ENCODE assay signal across 22 cellular contexts in genomic region chr5:81409845-81410369, GRCh38. TPM values are rescaled to one million over a fixed set of nuclear protein-coding genes. Genes with fewer than 3 reads are reported as not detected.
"Had no signal": no experiment of that assay in that cellular context is flagged by ENCODE, and none has a peak within 500 bp of the region (broad histone marks: within the 10 kb centered on the region; RNA-seq: fewer than 3 reads in every experiment).

No MANE protein-coding gene starts in this region.

- H3K36me3 ChIP-seq: brain microvascular endothelial cell, colonic mucosa, right atrium auricular region, suprapubic skin, transverse colon, vagina had no signal

- H3K36me3 Mint-ChIP-seq: activated naive CD8-positive, alpha-beta T cell treated with anti-CD3 and anti-CD28 coated beads for 36 hours had no signal

- H3K4me1 ChIP-seq: colonic mucosa, right atrium auricular region, suprapubic skin, transverse colon, vagina had no signal

- H3K9me3 Mint-ChIP-seq: activated B cell treated with CpG ODN at 0.5 μM for 24 hours; activated naive CD8-positive, alpha-beta T cell treated with anti-CD3 and anti-CD28 coated beads for 36 hours; neural crest cell; stimulated activated naive CD8-positive, alpha-beta T cell treated with anti-CD3 and anti-CD28 coated beads, Interleukin-15, amount 100 ng/mL, for 72 hours had no signal

- H3K9me3 ChIP-seq: colonic mucosa, heart right ventricle, right atrium auricular region, suprapubic skin, transverse colon, vagina had no signal

- H3K27ac Mint-ChIP-seq: activated B cell treated with CpG ODN at 0.5 μM for 24 hours; activated naive CD8-positive, alpha-beta T cell treated with anti-CD3 and anti-CD28 coated beads for 36 hours; memory B cell; progenitor cell of endocrine pancreas; stimulated activated naive CD8-positive, alpha-beta T cell treated with anti-CD3 and anti-CD28 coated beads, Interleukin-15, amount 100 ng/mL, for 72 hours had no signal

- H3K4me3 Mint-ChIP-seq: activated B cell treated with CpG ODN at 0.5 μM for 24 hours; activated naive CD8-positive, alpha-beta T cell treated with anti-CD3 and anti-CD28 coated beads for 36 hours; memory B cell; neural crest cell; stimulated activated naive CD8-positive, alpha-beta T cell treated with anti-CD3 and anti-CD28 coated beads, Interleukin-15, amount 100 ng/mL, for 72 hours had no signal

- DNase-seq: activated B cell treated with CpG ODN at 0.5 μM for 24 hours; activated CD4-positive, alpha-beta T cell treated with anti-CD3 and anti-CD28 coated beads for 48 hours; activated naive CD8-positive, alpha-beta T cell treated with anti-CD3 and anti-CD28 coated beads for 36 hours; anterior cingulate cortex; brain microvascular endothelial cell; central memory CD4-positive, alpha-beta T cell; colonic mucosa; effector CD4-positive, alpha-beta T cell; heart right ventricle; kidney glomerular epithelial cell; left ventricle myocardium superior; stimulated activated naive CD8-positive, alpha-beta T cell treated with anti-CD3 and anti-CD28 coated beads, Interleukin-15, amount 100 ng/mL, for 72 hours; transverse colon had no signal

- H3K27me3 Mint-ChIP-seq: activated B cell treated with CpG ODN at 0.5 μM for 24 hours; activated naive CD8-positive, alpha-beta T cell treated with anti-CD3 and anti-CD28 coated beads for 36 hours; memory B cell; progenitor cell of endocrine pancreas; stimulated activated naive CD8-positive, alpha-beta T cell treated with anti-CD3 and anti-CD28 coated beads, Interleukin-15, amount 100 ng/mL, for 72 hours had no signal

- H3K27ac ChIP-seq: brain microvascular endothelial cell, colonic mucosa, heart right ventricle, right atrium auricular region, skin epidermis, suprapubic skin, transverse colon, vagina had no signal

- H3K4me1 Mint-ChIP-seq: activated B cell treated with CpG ODN at 0.5 μM for 24 hours; activated naive CD8-positive, alpha-beta T cell treated with anti-CD3 and anti-CD28 coated beads for 36 hours; memory B cell; stimulated activated naive CD8-positive, alpha-beta T cell treated with anti-CD3 and anti-CD28 coated beads, Interleukin-15, amount 100 ng/mL, for 72 hours had no signal

- ATAC-seq: esophagus mucosa; heart right ventricle; left ventricle myocardium superior; stimulated activated naive CD8-positive, alpha-beta T cell treated with anti-CD3 and anti-CD28 coated beads, Interleukin-15, amount 100 ng/mL, for 72 hours had no signal

- H3K27me3 ChIP-seq: brain microvascular endothelial cell, colonic mucosa, heart right ventricle, right atrium auricular region, suprapubic skin, transverse colon, vagina had no signal

- H3K4me3 ChIP-seq: colonic mucosa, heart right ventricle, right atrium auricular region, skin epidermis, suprapubic skin, transverse colon, vagina had no signal

RNA-seq across cellular contexts. Expression of gene ACOT12, which starts 16.0 kb away (rescaled TPM):
- total RNA-seq: activated B cell treated with CpG ODN at 0.5 μM for 24 hours; activated naive CD8-positive, alpha-beta T cell treated with anti-CD3 and anti-CD28 coated beads for 36 hours; colonic mucosa; esophagus mucosa; heart right ventricle; left ventricle myocardium superior; neural crest cell; osteoblast; progenitor cell of endocrine pancreas; right atrium auricular region; transverse colon; vagina had no signal
